ENCODE assay signal across 17 cellular contexts in genomic region chr12:5429741-5430557, GRCh38. TPM values are rescaled to one million over a fixed set of nuclear protein-coding genes. Genes with fewer than 3 reads are reported as not detected.
DNase-seq lines count a peak whose midpoint lies in the region; ATAC-seq and TF ChIP-seq lines count a peak whose summit lies in the region.
"Had no signal": no experiment of that assay in that cellular context is flagged by ENCODE, and none has a peak within 500 bp of the region (broad histone marks: within the 10 kb centered on the region; RNA-seq: fewer than 3 reads in every experiment).

No MANE protein-coding gene starts in this region.

- H3K9ac ChIP-seq in neuronal stem cell (ENCODE audit: low read depth, low read length, poor library complexity) = no peak overlapping the region

- peak overlapping the region; percentile 92 for H3K18ac ChIP-seq in neuronal stem cell (ENCODE audit: low read length)

- H3K9me3 ChIP-seq in neuronal stem cell (replicated peaks in 1 of 2; ENCODE audit: control insufficient read depth in 2 of 2, insufficient read depth in 1 of 2, low read depth in 1 of 2, low read length in 2 of 2) = no peaks in the 10 kb centered on the region
- H3K9me3 ChIP-seq: Peyer's patch, tibial nerve had no signal

- DNase-seq in ELF-1 (ENCODE audit: low read depth, low spot score) (peak; percentile 79), NCI-H69 (lab: John Stamatoyannopoulos, UW) (peak; percentile 52), foreskin fibroblast (no peak), neuronal stem cell (ENCODE audit: low spot score) (peak; percentile 51), DMS 273 treated with DMSO at 0.1 percent for 48 hours (lab: John Stamatoyannopoulos, UW) (no peak), CD1c-positive myeloid dendritic cell (ENCODE audit: extremely low spot score) (no peak), GOT3 (lab: John Stamatoyannopoulos, UW) (no peak)
- DNase-seq: activated CD4-positive, alpha-beta T cell treated with anti-CD3 and anti-CD28 coated beads for 36 hours; activated T-cell treated with anti-CD3 and anti-CD28 coated beads, Interleukin-2, amount 50 U/mL, for 4 hours; DMS79 treated with DMSO at 0.1 percent for 48 hours; erythroblast; NCI-H1092 treated with DMSO at 0.1 percent for 48 hours; NCI-H345; Peyer's patch; T-cell had no signal

- H3K14ac ChIP-seq in neuronal stem cell (ENCODE audit: low read length) = no peak overlapping the region

- H3K4me3 ChIP-seq in foreskin fibroblast (ENCODE audit: low read depth in 1 of 2, low read length in 2 of 2) (peak overlapping the region; percentile 87 to 92), neuronal stem cell (ENCODE audit: low read length in 2 of 2) (peak overlapping the region in 1 of 2 donors; percentile 67)

- peak overlapping the region; percentile 9 for H2AK5ac ChIP-seq in neuronal stem cell (ENCODE audit: low read depth, low read length)

- no peak overlapping the region for H2AFZ ChIP-seq in neuronal stem cell (ENCODE audit: low read length)

- no peak overlapping the region for H2BK12ac ChIP-seq in neuronal stem cell (ENCODE audit: low read length)

- peak overlapping the region; percentile 90 for H3K4me2 ChIP-seq in neuronal stem cell (ENCODE audit: insufficient read depth, low read length, poor library complexity, severe bottlenecking)

- H3K27me3 ChIP-seq in neuronal stem cell (ENCODE audit: control insufficient read depth in 3 of 3, insufficient read depth in 3 of 3, low read depth in 1 of 3, low read length in 3 of 3) = peaks cover 0 to 83% (median 3%) of the 10 kb centered on the region in 3 experiments

- peak overlapping the region; percentile 63 for H3K27ac ChIP-seq in neuronal stem cell (replicated peaks; ENCODE audit: low read length)
- H3K27ac ChIP-seq: Peyer's patch, tibial nerve had no signal

- no peak overlapping the region for H3K4ac ChIP-seq in neuronal stem cell (ENCODE audit: low read length)

- no peak overlapping the region for H3K23ac ChIP-seq in neuronal stem cell (ENCODE audit: low read depth, low read length, poor library complexity)

- no peak for ATAC-seq in HG03280 (IDR thresholded peaks at IDR 0.05; ENCODE audit: unreplicated experiment)
- ATAC-seq: activated CD4-positive, alpha-beta T cell treated with anti-CD3 and anti-CD28 coated beads for 36 hours; activated T-cell treated with anti-CD3 and anti-CD28 coated beads, Interleukin-2, amount 50 U/mL, for 4 hours; T-cell had no signal

- no peak overlapping the region for H4K8ac ChIP-seq in neuronal stem cell (ENCODE audit: low read depth, low read length)

- no peaks in the 10 kb centered on the region for H3K36me3 ChIP-seq in neuronal stem cell (replicated peaks in 1 of 2; ENCODE audit: control insufficient read depth in 2 of 2, insufficient read depth in 2 of 2, low read length in 2 of 2)
- H3K36me3 ChIP-seq: Peyer's patch, tibial nerve had no signal

- WGBS in neuronal stem cell (ENCODE audit: extremely low coverage in 2 of 2, insufficient read length in 2 of 2, insufficient replicate concordance in 1 of 2), 2 donors = no CpG with 5 or more reads among the region's 23 CpGs

- TF ChIP-seq CTCF in foreskin fibroblast (IDR thresholded peaks at IDR 0.05; ENCODE audit: low read depth, low read length) = no peak

- no peak overlapping the region for H2BK15ac ChIP-seq in neuronal stem cell (ENCODE audit: low read length)

- no peak overlapping the region for H4K91ac ChIP-seq in neuronal stem cell (ENCODE audit: low read depth, low read length, poor library complexity)

- H2BK5ac ChIP-seq in neuronal stem cell (ENCODE audit: low read length) = no peak overlapping the region

- peaks cover 12 to 18% of the 10 kb centered on the region in 2 donors for H3K4me1 ChIP-seq in neuronal stem cell (ENCODE audit: control insufficient read depth in 2 of 2, insufficient read depth in 1 of 2, low read depth in 1 of 2, low read length in 2 of 2)

- no peak overlapping the region for H2BK120ac ChIP-seq in neuronal stem cell (ENCODE audit: low read depth, low read length)

- peaks cover 9% of the 10 kb centered on the region for H3K79me1 ChIP-seq in neuronal stem cell (ENCODE audit: low read depth, low read length)

RNA-seq across cellular contexts. Expression of gene NTF3, which starts 2.0 kb away (rescaled TPM):
- polyA plus RNA-seq in neuronal stem cell (2013, experiment 1 of 2) = 6.3 TPM
- 5.6 TPM for polyA plus RNA-seq in neuronal stem cell (2013, experiment 2 of 2)

Comparison
In these comparisons a context has a peak if more than half of its experiments do, and no peak if none do; other contexts are left out.
1. DNase-seq: peak in ELF-1 (single experiment), NCI-H69 (single experiment) and neuronal stem cell (single experiment); none in foreskin fibroblast (0 of 2), DMS 273 treated with DMSO at 0.1 percent for 48 hours (single experiment), CD1c-positive myeloid dendritic cell (single experiment) and GOT3 (single experiment).